Comparison of ENCODE assay signal across 19 cellular contexts in genomic region chr6:20364327-20364726, GRCh38. TPM values are rescaled to one million over a fixed set of nuclear protein-coding genes. Genes with fewer than 3 reads are reported as not detected.
DNase-seq lines count a peak whose midpoint lies in the region; ATAC-seq lines count a peak whose summit lies in the region.
"Had no signal": no experiment of that assay in that cellular context is flagged by ENCODE, and none has a peak within 500 bp of the region (broad histone marks: within the 10 kb centered on the region; RNA-seq: fewer than 3 reads in every experiment).

No MANE protein-coding gene starts in this region.

- H3K27ac ChIP-seq in CD4-positive, CD25-positive, alpha-beta regulatory T cell (ENCODE audit: insufficient read depth, low read length, poor library complexity, severe bottlenecking), result no peak overlapping the region
- no peak overlapping the region for H3K27ac ChIP-seq in naive thymus-derived CD4-positive, alpha-beta T cell (ENCODE audit: low read depth, low read length)
- H3K27ac ChIP-seq: 22Rv1 had no signal

- POLR2A ChIA-PET in activated naive CD8-positive, alpha-beta T cell treated with anti-CD3 and anti-CD28 coated beads, Interleukin-2, amount 10 ng/mL, durations not matched to agents 7 days and 5 days (lab: Charles Lee), result interaction anchor here (3.6 to 7.5 kb wide), 2 partner anchors 40 to 44 kb away, joined by 39 to 92 read pairs; no protein-coding TSS in a partner anchor
- POLR2A ChIA-PET in naive thymus-derived CD4-positive, alpha-beta T cell (lab: Charles Lee), result interaction anchor here (4.0 to 4.7 kb wide), 4 partner anchors 15 to 45 kb away, joined by 16 to 202 read pairs (median 60); no protein-coding TSS in a partner anchor

- H3K4me1 Mint-ChIP-seq in CD4-positive, CD25-positive, alpha-beta regulatory T cell, result peaks cover 22 to 54% (median 40%) of the 10 kb centered on the region in 4 donors
- H3K4me1 Mint-ChIP-seq in activated naive CD8-positive, alpha-beta T cell treated with anti-CD3 and anti-CD28 coated beads, Interleukin-2, amount 10 ng/mL, durations not matched to agents 7 days and 5 days, result peaks cover 35% of the 10 kb centered on the region
- H3K4me1 Mint-ChIP-seq in naive thymus-derived CD4-positive, alpha-beta T cell, result peaks cover 36 to 58% (median 50%) of the 10 kb centered on the region in 7 donors

- H3K27ac Mint-ChIP-seq in CD4-positive, CD25-positive, alpha-beta regulatory T cell, result peak overlapping the region in 2 of 3 donors; percentile 67 to 73
- H3K27ac Mint-ChIP-seq in activated naive CD8-positive, alpha-beta T cell treated with anti-CD3 and anti-CD28 coated beads, Interleukin-2, amount 10 ng/mL, durations not matched to agents 7 days and 5 days, result peak overlapping the region; percentile 32
- H3K27ac Mint-ChIP-seq in naive thymus-derived CD4-positive, alpha-beta T cell, result peak overlapping the region in 8 of 9 donors; percentile 4 to 99 (median 85)
- H3K27ac Mint-ChIP-seq: B cell, IgD-negative memory B cell had no signal

- no peak overlapping the region for H3K4me3 Mint-ChIP-seq in CD4-positive, CD25-positive, alpha-beta regulatory T cell
- H3K4me3 Mint-ChIP-seq in activated naive CD8-positive, alpha-beta T cell treated with anti-CD3 and anti-CD28 coated beads, Interleukin-2, amount 10 ng/mL, durations not matched to agents 7 days and 5 days, result no peak overlapping the region
- no peak overlapping the region for H3K4me3 Mint-ChIP-seq in naive thymus-derived CD4-positive, alpha-beta T cell
- H3K4me3 Mint-ChIP-seq: B cell, IgD-negative memory B cell had no signal

- intact Hi-C loops in naive thymus-derived CD4-positive, alpha-beta T cell (cut with micrococcal nuclease), result no loop called here

- CTCF ChIA-PET in naive thymus-derived CD4-positive, alpha-beta T cell (lab: Charles Lee), result interaction anchor here (1.9 to 2.8 kb wide), 2 partner anchors 12 to 44 kb away, joined by 6 to 26 read pairs; no protein-coding TSS in a partner anchor

- peaks cover 4% of the 10 kb centered on the region for H3K27me3 Mint-ChIP-seq in CD4-positive, CD25-positive, alpha-beta regulatory T cell
- no peaks in the 10 kb centered on the region for H3K27me3 Mint-ChIP-seq in activated naive CD8-positive, alpha-beta T cell treated with anti-CD3 and anti-CD28 coated beads, Interleukin-2, amount 10 ng/mL, durations not matched to agents 7 days and 5 days
- H3K27me3 Mint-ChIP-seq in naive thymus-derived CD4-positive, alpha-beta T cell, result peaks cover 0 to 4% (median 0%) of the 10 kb centered on the region in 5 donors
- H3K27me3 Mint-ChIP-seq: CD4-positive, alpha-beta memory T cell had no signal

- peak; percentile 25 to 44 for ATAC-seq in activated CD4-positive, CD25-positive, alpha-beta regulatory T cell treated with anti-CD3 and anti-CD28 coated beads, Interleukin-2, amount 50 U/mL, for 24 hours
- ATAC-seq in CD4-positive, CD25-positive, alpha-beta regulatory T cell (ENCODE audit: low read depth in 2 of 2), result no peak
- no peak for ATAC-seq in activated naive CD8-positive, alpha-beta T cell treated with anti-CD3 and anti-CD28 coated beads, Interleukin-2, amount 10 ng/mL, durations not matched to agents 7 days and 5 days (ENCODE audit: low read depth)
- no peak for ATAC-seq in naive thymus-derived CD4-positive, alpha-beta T cell

- H3K36me3 Mint-ChIP-seq in CD4-positive, CD25-positive, alpha-beta regulatory T cell, result peaks cover 4% of the 10 kb centered on the region
- peaks cover 9% of the 10 kb centered on the region for H3K36me3 Mint-ChIP-seq in activated naive CD8-positive, alpha-beta T cell treated with anti-CD3 and anti-CD28 coated beads, Interleukin-2, amount 10 ng/mL, durations not matched to agents 7 days and 5 days
- H3K36me3 Mint-ChIP-seq in naive thymus-derived CD4-positive, alpha-beta T cell, result peaks cover 0 to 29% (median 3%) of the 10 kb centered on the region in 5 donors
- H3K36me3 Mint-ChIP-seq: CD4-positive, alpha-beta memory T cell had no signal

- peaks cover 0 to 5% (median 3%) of the 10 kb centered on the region in 7 donors for H3K9me3 Mint-ChIP-seq in CD4-positive, CD25-positive, alpha-beta regulatory T cell
- H3K9me3 Mint-ChIP-seq in activated naive CD8-positive, alpha-beta T cell treated with anti-CD3 and anti-CD28 coated beads, Interleukin-2, amount 10 ng/mL, durations not matched to agents 7 days and 5 days, result peaks cover 11% of the 10 kb centered on the region
- H3K9me3 Mint-ChIP-seq in naive thymus-derived CD4-positive, alpha-beta T cell, result peaks cover 0 to 18% (median 2%) of the 10 kb centered on the region in 11 donors

- no peak for DNase-seq in activated CD4-positive, CD25-positive, alpha-beta regulatory T cell treated with anti-CD3 and anti-CD28 coated beads, Interleukin-2, amount 50 U/mL, for 72 hours
- DNase-seq in CD4-positive, CD25-positive, alpha-beta regulatory T cell, result no peak
- no peak for DNase-seq in activated naive CD8-positive, alpha-beta T cell treated with anti-CD3 and anti-CD28 coated beads, Interleukin-2, amount 10 ng/mL, durations not matched to agents 7 days and 5 days
- no peak for DNase-seq in naive thymus-derived CD4-positive, alpha-beta T cell
- no peak for DNase-seq in superior temporal gyrus (ENCODE audit: extremely low spot score)
- no peak for DNase-seq in globus pallidus (ENCODE audit: low spot score)
- DNase-seq in SW 1271 (lab: John Stamatoyannopoulos, UW), result no peak
- DNase-seq: CD4-positive, alpha-beta memory T cell; DMS79; NCI-H1417 treated with DMSO at 0.1 percent for 48 hours; NCI-H1930; NCI-H2171 treated with DMSO at 0.1 percent for 48 hours; NCI-H446 treated with DMSO at 0.1 percent for 48 hours; NK-92 treated with Interleukin-12 subunit alpha and Interleukin-12 subunit beta, amount 100 ng/mL, for 24 hours had no signal

- H3K9me3 ChIP-seq in CD4-positive, CD25-positive, alpha-beta regulatory T cell (ENCODE audit: control insufficient read depth in 2 of 2, low read length in 2 of 2), result no peaks in the 10 kb centered on the region
- no peaks in the 10 kb centered on the region for H3K9me3 ChIP-seq in naive thymus-derived CD4-positive, alpha-beta T cell (ENCODE audit: control insufficient read depth in 2 of 3, low read length in 3 of 3)
- H3K9me3 ChIP-seq: HAP-1 had no signal

- no peak overlapping the region for H3K4me3 ChIP-seq in CD4-positive, CD25-positive, alpha-beta regulatory T cell (ENCODE audit: low read depth, low read length)
- H3K4me3 ChIP-seq in naive thymus-derived CD4-positive, alpha-beta T cell (ENCODE audit: low read length), result no peak overlapping the region
- H3K4me3 ChIP-seq: HAP-1 had no signal

- no peaks in the 10 kb centered on the region for H3K36me3 ChIP-seq in CD4-positive, CD25-positive, alpha-beta regulatory T cell (ENCODE audit: control insufficient read depth, insufficient read depth, low read length)
- H3K36me3 ChIP-seq in naive thymus-derived CD4-positive, alpha-beta T cell (ENCODE audit: control insufficient read depth in 2 of 3, insufficient read depth in 3 of 3, low read length in 3 of 3), result no peaks in the 10 kb centered on the region
- H3K36me3 ChIP-seq: HAP-1 had no signal

- no peaks in the 10 kb centered on the region for H3K27me3 ChIP-seq in CD4-positive, CD25-positive, alpha-beta regulatory T cell (ENCODE audit: control insufficient read depth, insufficient read depth, low read length)
- no peaks in the 10 kb centered on the region for H3K27me3 ChIP-seq in naive thymus-derived CD4-positive, alpha-beta T cell (ENCODE audit: control insufficient read depth in 2 of 2, insufficient read depth in 2 of 2, low read length in 2 of 2)

- peaks cover 48% of the 10 kb centered on the region for H3K4me1 ChIP-seq in CD4-positive, CD25-positive, alpha-beta regulatory T cell (ENCODE audit: control insufficient read depth, insufficient read depth, low read length, poor library complexity, severe bottlenecking)
- peaks cover 40 to 41% of the 10 kb centered on the region in 2 donors for H3K4me1 ChIP-seq in naive thymus-derived CD4-positive, alpha-beta T cell (ENCODE audit: control insufficient read depth in 2 of 2, insufficient read depth in 2 of 2, low read length in 2 of 2)
- H3K4me1 ChIP-seq: HAP-1 had no signal

RNA-seq across cellular contexts. Expression of gene E2F3, which starts 37.4 kb away (rescaled TPM):
- total RNA-seq in CD4-positive, CD25-positive, alpha-beta regulatory T cell, result 14.0 TPM
- polyA plus RNA-seq in CD4-positive, CD25-positive, alpha-beta regulatory T cell, result 1 to 10 TPM; 5.2 to 8.5 (median 7.1) TPM
- 10 to 100 TPM; 26.8 to 28.0 TPM for total RNA-seq in activated naive CD8-positive, alpha-beta T cell treated with anti-CD3 and anti-CD28 coated beads, Interleukin-2, amount 10 ng/mL, durations not matched to agents 7 days and 5 days
- 10 to 100 TPM in 4 of 5 experiments, 1 to 10 TPM in 1; 5.1 to 39.2 (median 30.8) TPM for total RNA-seq in naive thymus-derived CD4-positive, alpha-beta T cell
- polyA plus RNA-seq in naive thymus-derived CD4-positive, alpha-beta T cell, result 1 to 10 TPM; 3.0 to 3.5 TPM

Comparison
In these comparisons a context has a peak if more than half of its experiments do, and no peak if none do; other contexts are left out.
1. ATAC-seq: peak in activated CD4-positive, CD25-positive, alpha-beta regulatory T cell treated with anti-CD3 and anti-CD28 coated beads, Interleukin-2, amount 50 U/mL, for 24 hours (2 of 2); none in CD4-positive, CD25-positive, alpha-beta regulatory T cell (0 of 2), activated naive CD8-positive, alpha-beta T cell treated with anti-CD3 and anti-CD28 coated beads, Interleukin-2, amount 10 ng/mL, durations not matched to agents 7 days and 5 days (single experiment) and naive thymus-derived CD4-positive, alpha-beta T cell (single experiment).
2. H3K27ac Mint-ChIP-seq: peak in every context shown above with its lines; median percentile 85 in naive thymus-derived CD4-positive, alpha-beta T cell; 70 in CD4-positive, CD25-positive, alpha-beta regulatory T cell; 32 in activated naive CD8-positive, alpha-beta T cell treated with anti-CD3 and anti-CD28 coated beads, Interleukin-2, amount 10 ng/mL, durations not matched to agents 7 days and 5 days.